ENCODE assay signal across 2 cellular contexts in the genomic region with DNA sequence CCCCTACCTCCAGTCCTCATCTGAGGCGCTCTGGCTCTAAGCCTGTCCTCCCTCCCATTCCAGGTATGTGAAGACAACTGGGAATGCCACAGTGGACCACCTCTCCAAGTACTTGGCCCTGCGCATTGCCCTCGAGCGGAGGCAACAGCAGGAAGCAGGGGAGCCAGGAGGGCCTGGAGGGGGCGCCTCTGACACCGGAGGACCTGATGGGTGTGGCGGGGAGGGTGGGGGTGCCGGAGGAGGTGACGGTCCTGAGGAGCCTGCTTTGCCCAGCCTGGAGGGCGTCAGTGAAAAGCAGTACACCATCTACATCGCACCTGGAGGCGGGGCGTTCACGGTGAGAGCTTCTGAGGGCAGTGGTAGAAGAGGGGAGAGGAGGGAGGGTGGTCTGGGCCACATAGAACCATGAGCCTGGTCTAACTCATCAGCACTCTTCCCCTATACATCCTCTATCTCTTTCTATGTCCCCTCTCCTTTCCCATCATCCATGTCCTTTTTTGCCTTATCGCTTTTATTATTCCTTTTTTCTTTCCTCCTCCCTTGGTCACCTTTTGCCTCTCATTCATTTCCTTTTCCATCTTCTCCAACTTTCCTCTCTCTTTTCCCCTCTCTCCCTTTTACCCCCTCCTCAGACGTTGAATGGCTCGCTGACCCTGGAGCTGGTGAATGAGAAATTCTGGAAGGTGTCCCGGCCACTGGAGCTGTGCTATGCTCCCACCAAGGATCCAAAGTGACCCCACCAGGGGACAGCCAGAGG.
TF ChIP-seq lines count a peak whose summit lies in the region.

No MANE protein-coding gene starts in this region.

TF ChIP-seq in HEK293, 187 proteins besides CTCF, POLR2A, EP300 and RAD21 (continues in another document):
- TF ChIP-seq ZNF645 (tag by site-specific recombination; IDR thresholded peaks at IDR 0.05) (no peak), MEIS1 (CRISPR knock-in tag; IDR thresholded peaks at IDR 0.05; ENCODE audit: borderline replicate concordance) (no peak), PBX3 (CRISPR knock-in tag; IDR thresholded peaks at IDR 0.05) (no peak), KLF9 (tag by site-specific recombination; IDR thresholded peaks at IDR 0.05; ENCODE audit: low read depth) (0 out of 2 replicates have a peak, but pooled peaks have one; percentile 19), SALL2 (tag by site-specific recombination; IDR thresholded peaks at IDR 0.05; ENCODE audit: borderline replicate concordance) (no peak), ZBTB20 (tag by site-specific recombination; IDR thresholded peaks at IDR 0.05) (no peak), ZSCAN16 (tag by site-specific recombination; IDR thresholded peaks at IDR 0.05) (no peak), MYNN (tag by site-specific recombination; IDR thresholded peaks at IDR 0.05; ENCODE audit: borderline replicate concordance) (no peak), ZNF610 (tag by site-specific recombination; IDR thresholded peaks at IDR 0.05; ENCODE audit: borderline replicate concordance) (no peak), ZNF837 (tag by site-specific recombination; IDR thresholded peaks at IDR 0.05) (no peak)
- TF ChIP-seq, protein P1, sequence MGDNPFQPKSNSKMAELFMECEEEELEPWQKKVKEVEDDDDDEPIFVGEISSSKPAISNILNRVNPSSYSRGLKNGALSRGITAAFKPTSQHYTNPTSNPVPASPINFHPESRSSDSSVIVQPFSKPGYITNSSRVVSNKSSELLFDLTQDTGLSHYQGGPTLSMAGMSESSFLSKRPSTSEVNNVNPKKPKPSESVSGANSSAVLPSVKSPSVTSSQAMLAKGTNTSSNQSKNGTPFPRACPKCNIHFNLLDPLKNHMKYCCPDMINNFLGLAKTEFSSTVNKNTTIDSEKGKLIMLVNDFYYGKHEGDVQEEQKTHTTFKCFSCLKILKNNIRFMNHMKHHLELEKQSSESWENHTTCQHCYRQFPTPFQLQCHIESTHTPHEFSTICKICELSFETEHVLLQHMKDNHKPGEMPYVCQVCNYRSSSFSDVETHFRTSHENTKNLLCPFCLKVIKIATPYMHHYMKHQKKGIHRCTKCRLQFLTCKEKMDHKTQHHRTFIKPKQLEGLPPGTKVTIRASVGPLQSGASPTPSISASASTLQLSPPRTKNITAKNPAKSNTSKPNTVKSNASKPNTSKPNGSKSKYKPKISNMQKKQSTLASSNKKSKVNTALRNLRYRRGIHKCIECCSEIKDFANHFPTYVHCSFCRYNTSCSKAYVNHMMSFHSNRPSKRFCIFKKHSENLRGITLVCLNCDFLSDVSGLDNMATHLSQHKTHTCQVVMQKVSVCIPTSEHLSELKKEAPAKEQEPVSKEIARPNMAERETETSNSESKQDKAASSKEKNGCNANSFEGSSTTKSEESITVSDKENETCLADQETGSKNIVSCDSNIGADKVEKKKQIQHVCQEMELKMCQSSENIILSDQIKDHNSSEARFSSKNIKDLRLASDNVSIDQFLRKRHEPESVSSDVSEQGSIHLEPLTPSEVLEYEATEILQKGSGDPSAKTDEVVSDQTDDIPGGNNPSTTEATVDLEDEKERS (tag by site-specific recombination; IDR thresholded peaks at IDR 0.05): no peak
- TF ChIP-seq, protein P2, sequence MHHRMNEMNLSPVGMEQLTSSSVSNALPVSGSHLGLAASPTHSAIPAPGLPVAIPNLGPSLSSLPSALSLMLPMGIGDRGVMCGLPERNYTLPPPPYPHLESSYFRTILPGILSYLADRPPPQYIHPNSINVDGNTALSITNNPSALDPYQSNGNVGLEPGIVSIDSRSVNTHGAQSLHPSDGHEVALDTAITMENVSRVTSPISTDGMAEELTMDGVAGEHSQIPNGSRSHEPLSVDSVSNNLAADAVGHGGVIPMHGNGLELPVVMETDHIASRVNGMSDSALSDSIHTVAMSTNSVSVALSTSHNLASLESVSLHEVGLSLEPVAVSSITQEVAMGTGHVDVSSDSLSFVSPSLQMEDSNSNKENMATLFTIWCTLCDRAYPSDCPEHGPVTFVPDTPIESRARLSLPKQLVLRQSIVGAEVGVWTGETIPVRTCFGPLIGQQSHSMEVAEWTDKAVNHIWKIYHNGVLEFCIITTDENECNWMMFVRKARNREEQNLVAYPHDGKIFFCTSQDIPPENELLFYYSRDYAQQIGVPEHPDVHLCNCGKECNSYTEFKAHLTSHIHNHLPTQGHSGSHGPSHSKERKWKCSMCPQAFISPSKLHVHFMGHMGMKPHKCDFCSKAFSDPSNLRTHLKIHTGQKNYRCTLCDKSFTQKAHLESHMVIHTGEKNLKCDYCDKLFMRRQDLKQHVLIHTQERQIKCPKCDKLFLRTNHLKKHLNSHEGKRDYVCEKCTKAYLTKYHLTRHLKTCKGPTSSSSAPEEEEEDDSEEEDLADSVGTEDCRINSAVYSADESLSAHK (tag by site-specific recombination; IDR thresholded peaks at IDR 0.05): no peak
- TF ChIP-seq, protein P3, sequence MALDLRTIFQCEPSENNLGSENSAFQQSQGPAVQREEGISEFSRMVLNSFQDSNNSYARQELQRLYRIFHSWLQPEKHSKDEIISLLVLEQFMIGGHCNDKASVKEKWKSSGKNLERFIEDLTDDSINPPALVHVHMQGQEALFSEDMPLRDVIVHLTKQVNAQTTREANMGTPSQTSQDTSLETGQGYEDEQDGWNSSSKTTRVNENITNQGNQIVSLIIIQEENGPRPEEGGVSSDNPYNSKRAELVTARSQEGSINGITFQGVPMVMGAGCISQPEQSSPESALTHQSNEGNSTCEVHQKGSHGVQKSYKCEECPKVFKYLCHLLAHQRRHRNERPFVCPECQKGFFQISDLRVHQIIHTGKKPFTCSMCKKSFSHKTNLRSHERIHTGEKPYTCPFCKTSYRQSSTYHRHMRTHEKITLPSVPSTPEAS (tag by site-specific recombination; IDR thresholded peaks at IDR 0.05): no peak
- TF ChIP-seq, protein P4, sequence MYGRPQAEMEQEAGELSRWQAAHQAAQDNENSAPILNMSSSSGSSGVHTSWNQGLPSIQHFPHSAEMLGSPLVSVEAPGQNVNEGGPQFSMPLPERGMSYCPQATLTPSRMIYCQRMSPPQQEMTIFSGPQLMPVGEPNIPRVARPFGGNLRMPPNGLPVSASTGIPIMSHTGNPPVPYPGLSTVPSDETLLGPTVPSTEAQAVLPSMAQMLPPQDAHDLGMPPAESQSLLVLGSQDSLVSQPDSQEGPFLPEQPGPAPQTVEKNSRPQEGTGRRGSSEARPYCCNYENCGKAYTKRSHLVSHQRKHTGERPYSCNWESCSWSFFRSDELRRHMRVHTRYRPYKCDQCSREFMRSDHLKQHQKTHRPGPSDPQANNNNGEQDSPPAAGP (tag by site-specific recombination; IDR thresholded peaks at IDR 0.05): no peak

TF ChIP-seq in K562, 482 proteins besides CTCF, POLR2A, EP300 and RAD21:
- TF ChIP-seq KHSRP (IDR thresholded peaks at IDR 0.05) (no peak), HDAC1 (IDR thresholded peaks at IDR 0.05) (0 out of 4 replicates have a peak, but pooled peaks of 1 of the 2 experiments have one; percentile 13), ELK3 (CRISPR knock-in tag; IDR thresholded peaks at IDR 0.05) (no peak), ARHGAP35 (IDR thresholded peaks at IDR 0.05; ENCODE audit: partially characterized antibody) (peak; percentile 33), ETV5 (CRISPR knock-in tag; IDR thresholded peaks at IDR 0.05; ENCODE audit: low read depth) (no peak), RBFOX2 (IDR thresholded peaks at IDR 0.05; ENCODE audit: low read depth, low read length) (0 out of 2 replicates have a peak, but pooled peaks have one; percentile 39), PBX2 (CRISPR knock-in tag; IDR thresholded peaks at IDR 0.05; ENCODE audit: low read depth) (no peak), PBX2 (tag; conservative IDR thresholded peaks at IDR 0.05; ENCODE audit: low read depth) (no peak), POLR2B (IDR thresholded peaks at IDR 0.05; ENCODE audit: low read depth, partially characterized antibody) (peak; percentile 26), PTBP1 (IDR thresholded peaks at IDR 0.05; ENCODE audit: low read depth, low read length) (0 out of 2 replicates have a peak, but pooled peaks have one; percentile 71), MAZ (CRISPR knock-in tag; conservative IDR thresholded peaks at IDR 0.05 in 1 of 2, IDR thresholded peaks at IDR 0.05 in 1 of 2) (0 out of 4 replicates have a peak, but pooled peaks of 1 of the 2 experiments have one; percentile 24), YY1 (IDR thresholded peaks at IDR 0.05; ENCODE audit: borderline replicate concordance in 1 of 3, control insufficient read depth in 1 of 3, extremely low read depth in 1 of 3, insufficient read depth in 3 of 3, insufficient read length in 1 of 3, insufficient replicate concordance in 2 of 3, low read depth in 1 of 3, low read length in 2 of 3) (peak in 1 of 3 experiments; percentile 20), CTCFL (IDR thresholded peaks at IDR 0.05; ENCODE audit: borderline replicate concordance, insufficient read depth, low read depth, low read length, poor library complexity, severe bottlenecking) (peak; percentile 93), TAF9B (IDR thresholded peaks at IDR 0.05; ENCODE audit: partially characterized antibody) (no peak), SUPT5H (IDR thresholded peaks at IDR 0.05) (peak; percentile 35; the same call in 1 of the 2 replicates), LARP7 (IDR thresholded peaks at IDR 0.05) (0 out of 2 replicates have a peak, but pooled peaks have one; percentile 25), ZNF431 (CRISPR knock-in tag; IDR thresholded peaks at IDR 0.05) (no peak)
- TF ChIP-seq, protein P5, sequence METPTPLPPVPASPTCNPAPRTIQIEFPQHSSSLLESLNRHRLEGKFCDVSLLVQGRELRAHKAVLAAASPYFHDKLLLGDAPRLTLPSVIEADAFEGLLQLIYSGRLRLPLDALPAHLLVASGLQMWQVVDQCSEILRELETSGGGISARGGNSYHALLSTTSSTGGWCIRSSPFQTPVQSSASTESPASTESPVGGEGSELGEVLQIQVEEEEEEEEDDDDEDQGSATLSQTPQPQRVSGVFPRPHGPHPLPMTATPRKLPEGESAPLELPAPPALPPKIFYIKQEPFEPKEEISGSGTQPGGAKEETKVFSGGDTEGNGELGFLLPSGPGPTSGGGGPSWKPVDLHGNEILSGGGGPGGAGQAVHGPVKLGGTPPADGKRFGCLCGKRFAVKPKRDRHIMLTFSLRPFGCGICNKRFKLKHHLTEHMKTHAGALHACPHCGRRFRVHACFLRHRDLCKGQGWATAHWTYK (CRISPR knock-in tag; IDR thresholded peaks at IDR 0.05): no peak
